ENCODE assay signal across 22 cellular contexts in the genomic region with DNA sequence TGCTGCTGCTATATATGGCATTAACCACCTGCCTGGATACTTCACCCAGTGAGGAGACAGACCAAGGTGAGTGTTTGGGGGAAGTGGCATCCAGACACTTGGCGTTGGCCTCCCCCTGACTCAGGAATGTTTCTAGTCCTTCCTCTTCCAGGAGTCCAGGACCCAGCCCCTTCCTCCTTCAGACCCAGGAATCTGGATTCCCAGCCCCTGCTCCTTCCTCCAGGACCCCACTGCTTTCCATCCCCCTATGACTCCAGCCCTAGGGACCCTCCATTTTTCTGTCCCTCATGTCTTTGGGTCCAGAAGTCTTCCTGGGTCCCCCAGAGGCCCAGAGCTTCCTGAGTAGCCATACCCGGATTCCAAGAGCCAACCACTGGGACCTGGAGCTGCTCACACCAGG. TPM values are rescaled to one million over a fixed set of nuclear protein-coding genes. Genes with fewer than 3 reads are reported as not detected.
"Had no signal": no experiment of that assay in that cellular context is flagged by ENCODE, and none has a peak within 500 bp of the region (broad histone marks: within the 10 kb centered on the region; RNA-seq: fewer than 3 reads in every experiment).

No MANE protein-coding gene starts in this region.

- H3K27me3 ChIP-seq: heart left ventricle, spleen, testis, tibial nerve had no signal

- DNase-seq: cortex of kidney; effector memory CD4-positive, alpha-beta T cell; heart left ventricle; hippocampal formation; left colon; left ventricle myocardium superior; mesendoderm; naive B cell; psoas muscle; retina; spleen; stimulated activated CD4-positive, alpha-beta T cell treated with anti-CD3 and anti-CD28 coated beads, Interleukin-15, amount 100 ng/mL, for 24 hours; stimulated activated CD4-positive, alpha-beta T cell treated with anti-CD3 and anti-CD28 coated beads, Interleukin-1b, Interleukin-23, amount 100 ng/mL, for 48 hours; stimulated activated CD4-positive, alpha-beta T cell treated with anti-CD3 and anti-CD28 coated beads, Interleukin-4, amount 100 ng/mL, for 24 hours; stimulated activated naive CD8-positive, alpha-beta T cell treated with anti-CD3 and anti-CD28 coated beads, Interleukin-15, amount 100 ng/mL, for 72 hours; testis had no signal

- H3K36me3 Mint-ChIP-seq: naive B cell; stimulated activated memory B cell treated with anti-CD40 and anti-IgM and Interleukin-4, amounts not matched to agents 10 μg/mL and 1 μg/mL and 100 μg/mL, for 72 hours had no signal

- H3K9me3 Mint-ChIP-seq: naive B cell; nephron; stimulated activated memory B cell treated with anti-CD40 and anti-IgM and Interleukin-4, amounts not matched to agents 10 μg/mL and 1 μg/mL and 100 μg/mL, for 72 hours; stimulated activated naive CD8-positive, alpha-beta T cell treated with anti-CD3 and anti-CD28 coated beads, Interleukin-15, amount 100 ng/mL, for 72 hours had no signal

- H3K9me3 ChIP-seq: heart left ventricle, psoas muscle, spleen, testis, tibial nerve had no signal

- H3K27ac ChIP-seq: heart left ventricle, psoas muscle, spleen, testis, tibial nerve had no signal

- H3K27ac Mint-ChIP-seq: naive B cell; nephron; stimulated activated memory B cell treated with anti-CD40 and anti-IgM and Interleukin-4, amounts not matched to agents 10 μg/mL and 1 μg/mL and 100 μg/mL, for 72 hours; stimulated activated naive CD8-positive, alpha-beta T cell treated with anti-CD3 and anti-CD28 coated beads, Interleukin-15, amount 100 ng/mL, for 72 hours had no signal

- H3K4me3 Mint-ChIP-seq: nephron; stimulated activated memory B cell treated with anti-CD40 and anti-IgM and Interleukin-4, amounts not matched to agents 10 μg/mL and 1 μg/mL and 100 μg/mL, for 72 hours; stimulated activated naive CD8-positive, alpha-beta T cell treated with anti-CD3 and anti-CD28 coated beads, Interleukin-15, amount 100 ng/mL, for 72 hours had no signal

- ATAC-seq: esophagus mucosa; heart left ventricle; left colon; left ventricle myocardium superior; psoas muscle; sciatic nerve; stimulated activated memory B cell treated with anti-CD40 and anti-IgM and Interleukin-4, amounts not matched to agents 10 μg/mL and 1 μg/mL and 100 μg/mL, for 72 hours; stimulated activated naive CD8-positive, alpha-beta T cell treated with anti-CD3 and anti-CD28 coated beads, Interleukin-15, amount 100 ng/mL, for 72 hours had no signal

- H3K27me3 Mint-ChIP-seq: naive B cell; stimulated activated memory B cell treated with anti-CD40 and anti-IgM and Interleukin-4, amounts not matched to agents 10 μg/mL and 1 μg/mL and 100 μg/mL, for 72 hours; stimulated activated naive CD8-positive, alpha-beta T cell treated with anti-CD3 and anti-CD28 coated beads, Interleukin-15, amount 100 ng/mL, for 72 hours had no signal

RNA-seq across cellular contexts. Expression of a gene that starts 2.1 kb away (rescaled TPM):
- total RNA-seq: skeletal muscle tissue had no signal
